In genomic region chr11:75430692-75431532, GRCh38 we compare ENCODE assay signal across 9 cellular contexts. TPM values are rescaled to one million over a fixed set of nuclear protein-coding genes. Genes with fewer than 3 reads are reported as not detected.
DNase-seq lines count a peak whose midpoint lies in the region; ATAC-seq and TF ChIP-seq lines count a peak whose summit lies in the region.
"Had no signal": no experiment of that assay in that cellular context is flagged by ENCODE, and none has a peak within 500 bp of the region (broad histone marks: within the 10 kb centered on the region; RNA-seq: fewer than 3 reads in every experiment).

No MANE protein-coding gene starts in this region.

- peaks cover 5% of the 10 kb centered on the region for H3K9me3 Mint-ChIP-seq in activated CD4-positive, alpha-beta T cell treated with anti-CD3 and anti-CD28 coated beads, Interleukin-2, amount 10 ng/mL, durations not matched to agents 7 days and 5 days
- H3K9me3 Mint-ChIP-seq in T-cell, result no peaks in the 10 kb centered on the region
- H3K9me3 Mint-ChIP-seq in stimulated activated naive B cell treated with anti-CD40 and anti-IgM and Interleukin-4, amounts not matched to agents 10 μg/mL and 1 μg/mL and 100 μg/mL, for 72 hours, result peaks cover 7 to 8% of the 10 kb centered on the region in 2 donors

- H3K36me3 ChIP-seq in hepatocyte (replicated peaks; ENCODE audit: insufficient read depth, low read depth), result no peaks in the 10 kb centered on the region

- H3K4me3 Mint-ChIP-seq in activated CD4-positive, alpha-beta T cell treated with anti-CD3 and anti-CD28 coated beads, Interleukin-2, amount 10 ng/mL, durations not matched to agents 7 days and 5 days, result peak overlapping the region; percentile 74
- H3K4me3 Mint-ChIP-seq in T-cell, result peak overlapping the region; percentile 76 to 83 (median 78)
- H3K4me3 Mint-ChIP-seq in stimulated activated naive B cell treated with anti-CD40 and anti-IgM and Interleukin-4, amounts not matched to agents 10 μg/mL and 1 μg/mL and 100 μg/mL, for 72 hours, result peak overlapping the region; percentile 80 to 89

- H3K27me3 Mint-ChIP-seq in activated CD4-positive, alpha-beta T cell treated with anti-CD3 and anti-CD28 coated beads, Interleukin-2, amount 10 ng/mL, durations not matched to agents 7 days and 5 days, result peaks cover 51% of the 10 kb centered on the region
- peaks cover 43 to 48% of the 10 kb centered on the region in 2 donors for H3K27me3 Mint-ChIP-seq in T-cell
- H3K27me3 Mint-ChIP-seq in stimulated activated naive B cell treated with anti-CD40 and anti-IgM and Interleukin-4, amounts not matched to agents 10 μg/mL and 1 μg/mL and 100 μg/mL, for 72 hours, result peaks cover 63 to 83% of the 10 kb centered on the region in 2 donors

- H3K4me3 ChIP-seq in hepatocyte, result no peak overlapping the region

- H3K9me2 ChIP-seq in hepatocyte (replicated peaks; ENCODE audit: insufficient read depth), result no peaks in the 10 kb centered on the region

- no peaks in the 10 kb centered on the region for H3K4me1 ChIP-seq in hepatocyte (ENCODE audit: insufficient read depth)

- no peaks in the 10 kb centered on the region for H3K79me2 ChIP-seq in hepatocyte

- TF ChIP-seq CTCF in hepatocyte (IDR thresholded peaks at IDR 0.05; ENCODE audit: poor library complexity), result no peak

- H3K27ac Mint-ChIP-seq in activated CD4-positive, alpha-beta T cell treated with anti-CD3 and anti-CD28 coated beads, Interleukin-2, amount 10 ng/mL, durations not matched to agents 7 days and 5 days, result peak overlapping the region; percentile 90
- peak overlapping the region; percentile 49 to 84 for H3K27ac Mint-ChIP-seq in T-cell
- peak overlapping the region; percentile 92 for H3K27ac Mint-ChIP-seq in stimulated activated naive B cell treated with anti-CD40 and anti-IgM and Interleukin-4, amounts not matched to agents 10 μg/mL and 1 μg/mL and 100 μg/mL, for 72 hours

- no peaks in the 10 kb centered on the region for H4K20me1 ChIP-seq in hepatocyte (ENCODE audit: insufficient read depth, poor library complexity, severe bottlenecking)

- H3K27me3 ChIP-seq in hepatocyte, result peaks cover 45% of the 10 kb centered on the region

- peaks cover 5% of the 10 kb centered on the region for H3K9me3 ChIP-seq in hepatocyte (ENCODE audit: low read depth)

- ATAC-seq in T-cell (replicated peaks in 1 of 4), result peak in 1 of 4 experiments; percentile 13
- ATAC-seq in stimulated activated naive B cell treated with anti-CD40 and anti-IgM and Interleukin-4, amounts not matched to agents 10 μg/mL and 1 μg/mL and 100 μg/mL, for 72 hours (replicated peaks), result peak; percentile 44 to 46

- peaks cover 11% of the 10 kb centered on the region for H3K36me3 Mint-ChIP-seq in activated CD4-positive, alpha-beta T cell treated with anti-CD3 and anti-CD28 coated beads, Interleukin-2, amount 10 ng/mL, durations not matched to agents 7 days and 5 days (ENCODE audit: low read depth)
- H3K36me3 Mint-ChIP-seq in T-cell, result peaks cover 8% of the 10 kb centered on the region
- peaks cover 5 to 18% of the 10 kb centered on the region in 2 donors for H3K36me3 Mint-ChIP-seq in stimulated activated naive B cell treated with anti-CD40 and anti-IgM and Interleukin-4, amounts not matched to agents 10 μg/mL and 1 μg/mL and 100 μg/mL, for 72 hours

- CTCF ChIA-PET in activated CD4-positive, alpha-beta T cell treated with anti-CD3 and anti-CD28 coated beads, Interleukin-2, amount 10 ng/mL, durations not matched to agents 7 days and 5 days (lab: Charles Lee), result interaction anchor here (0.6 to 2.3 kb wide), 5 partner anchors 14 to 106 kb away, joined by 3 to 9 read pairs (median 4); no protein-coding TSS in a partner anchor
- CTCF ChIA-PET in T-cell (lab: Charles Lee), result interaction anchor here in 1 of 2 donors (0.9 kb wide), 1 partner anchor 45 kb away, joined by 3 read pairs; no protein-coding TSS in a partner anchor

- DNase-seq in activated CD4-positive, alpha-beta T cell treated with anti-CD3 and anti-CD28 coated beads, Interleukin-2, amount 10 ng/mL, durations not matched to agents 7 days and 5 days, result no peak
- DNase-seq in activated CD4-positive, alpha-beta T cell treated with anti-CD3 and anti-CD28 coated beads, Interleukin-2, amount 50 U/mL, for 4 hours, result no peak
- DNase-seq in T-cell (no peak), hepatocyte (ENCODE audit: low spot score) (no peak), H4 (ENCODE audit: low spot score) (no peak), MV-4-11 (lab: John Stamatoyannopoulos, UW) (no peak)
- no peak for DNase-seq in stimulated activated naive B cell treated with anti-CD40 and anti-IgM and Interleukin-4, amounts not matched to agents 10 μg/mL and 1 μg/mL and 100 μg/mL, for 72 hours
- no peak for DNase-seq in activated CD4-positive, CD25-positive, alpha-beta regulatory T cell treated with anti-CD3 and anti-CD28 coated beads, Interleukin-2, amount 50 U/mL, for 72 hours

- POLR2A ChIA-PET in activated CD4-positive, alpha-beta T cell treated with anti-CD3 and anti-CD28 coated beads, Interleukin-2, amount 10 ng/mL, durations not matched to agents 7 days and 5 days (lab: Charles Lee), result interaction anchor here (0.7 kb wide), 1 partner anchor 88 kb away, joined by 3 read pairs; no protein-coding TSS in a partner anchor
- POLR2A ChIA-PET in T-cell (lab: Charles Lee), result no interaction called here

- 45% methylated on average over 33 of the region's 33 CpGs for WGBS in hepatocyte (ENCODE audit: low lambda C conversion rate, missing lambda C conversion rate)

- peak overlapping the region; percentile 28 for H2AFZ ChIP-seq in hepatocyte

- no peak overlapping the region for H3K27ac ChIP-seq in hepatocyte
- H3K27ac ChIP-seq: KMS-11 had no signal

- H3K4me1 Mint-ChIP-seq in activated CD4-positive, alpha-beta T cell treated with anti-CD3 and anti-CD28 coated beads, Interleukin-2, amount 10 ng/mL, durations not matched to agents 7 days and 5 days, result peaks cover 24% of the 10 kb centered on the region
- peaks cover 18 to 30% (median 24%) of the 10 kb centered on the region in 3 donors for H3K4me1 Mint-ChIP-seq in T-cell
- H3K4me1 Mint-ChIP-seq in stimulated activated naive B cell treated with anti-CD40 and anti-IgM and Interleukin-4, amounts not matched to agents 10 μg/mL and 1 μg/mL and 100 μg/mL, for 72 hours, result peaks cover 21 to 25% of the 10 kb centered on the region in 2 donors

- peak overlapping the region; percentile 79 for H3K4me2 ChIP-seq in hepatocyte
- H3K4me2 ChIP-seq: KMS-11 had no signal

RNA-seq across cellular contexts. Expression of gene KLHL35, which starts 2.1 kb away (rescaled TPM):
- total RNA-seq in activated CD4-positive, alpha-beta T cell treated with anti-CD3 and anti-CD28 coated beads, Interleukin-2, amount 10 ng/mL, durations not matched to agents 7 days and 5 days, result 1 to 10 TPM in 1 of 2 experiments, under 1 TPM in 1; 0.50 to 1.3 TPM
- total RNA-seq in T-cell, result 1 to 10 TPM in 4 of 5 donors, under 1 TPM in 1; 0.33 to 2.9 (median 1.5) TPM
- 0.63 and 0.88 TPM in 2 replicates for total RNA-seq in hepatocyte
- 1.7 and 3.2 TPM in 2 replicates for polyA plus RNA-seq in hepatocyte
- not detected in 2 replicates for total RNA-seq in H4 (2014; rRNA removed; shearing (Covaris generic))

RNA-seq across cellular contexts. Expression of gene RPS3, which starts 31.6 kb away (rescaled TPM):
- 1,000 to 10,000 TPM; 2,943 to 3,099 TPM for total RNA-seq in activated CD4-positive, alpha-beta T cell treated with anti-CD3 and anti-CD28 coated beads, Interleukin-2, amount 10 ng/mL, durations not matched to agents 7 days and 5 days
- total RNA-seq in T-cell, result 1,000 to 10,000 TPM; 4,604 to 5,380 (median 4,830) TPM
- 1,201 and 1,418 TPM in 2 replicates for total RNA-seq in hepatocyte
- polyA plus RNA-seq in hepatocyte, result 1,042 and 1,094 TPM in 2 replicates
- 2,042 and 2,419 TPM in 2 replicates for total RNA-seq in H4 (2014; rRNA removed; shearing (Covaris generic))
